Comparison of ENCODE assay signal across 8 cellular contexts in the genomic region with DNA sequence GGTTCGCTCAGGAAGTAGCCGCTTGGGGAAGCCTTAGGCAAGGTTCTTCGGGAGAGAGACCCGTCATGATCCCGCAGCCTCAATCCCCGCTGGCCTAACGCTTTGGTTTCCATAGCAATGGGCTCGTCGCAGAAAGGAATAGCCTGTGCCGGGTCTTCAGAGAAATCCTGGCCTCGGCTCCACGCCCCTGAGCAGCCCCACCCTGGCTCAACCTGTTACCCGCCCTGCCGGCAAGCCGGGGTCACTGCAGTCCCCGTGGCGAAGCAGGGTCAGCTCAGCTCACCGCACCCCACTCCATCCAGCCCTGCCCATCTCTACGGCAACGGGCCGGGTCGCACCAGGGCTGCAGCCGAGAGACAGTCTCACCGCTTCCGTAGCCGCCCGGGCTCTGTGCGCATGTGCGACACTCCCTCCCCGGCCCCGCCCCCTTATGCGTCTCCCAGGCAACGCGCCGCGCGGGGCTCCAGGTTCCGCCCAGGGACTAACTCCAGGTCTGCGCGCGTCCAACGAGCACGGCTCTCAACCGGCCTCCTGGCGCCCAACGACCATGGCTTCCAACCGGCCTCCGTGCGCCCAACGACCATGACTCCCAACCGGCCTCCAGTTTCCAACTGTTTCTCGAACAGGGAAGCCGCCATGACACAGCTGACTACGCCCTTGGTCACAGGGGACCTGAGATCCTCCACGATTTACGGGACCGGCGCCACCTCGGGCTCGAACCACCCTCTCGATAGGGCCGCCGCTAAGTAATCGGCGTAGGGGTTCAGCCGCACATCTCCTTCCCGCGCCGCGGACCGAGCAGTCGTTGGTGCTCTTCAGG. TPM values are rescaled to one million over a fixed set of nuclear protein-coding genes. Genes with fewer than 3 reads are reported as not detected.
DNase-seq lines count a peak whose midpoint lies in the region; ATAC-seq and TF ChIP-seq lines count a peak whose summit lies in the region.

A gene (minus strand): TSS at position 390 of the 820 bp plus-strand sequence. CDS start 3,872 bp downstream, outside the sequence.

- H3K4me3 Mint-ChIP-seq in T-helper 17 cell = peak within 1 kb of the TSS; percentile 94

- H3K4me3 ChIP-seq in prostate gland (peak within 1 kb of the TSS; percentile 59 to 75), urinary bladder (ENCODE audit: low read depth, low read length) (peak within 1 kb of the TSS; percentile 85)

- H3K27ac Mint-ChIP-seq in T-helper 17 cell = peak within 1 kb of the TSS; percentile 91

- H3K27me3 ChIP-seq in prostate gland (replicated peaks; ENCODE audit: insufficient read depth) = no peaks in the 10 kb centered on the region

- H3K27ac ChIP-seq in angular gyrus (ENCODE audit: low read depth, low read length) (peak within 1 kb of the TSS; percentile 38), prostate gland (peak within 1 kb of the TSS; percentile 20 to 64), urinary bladder (ENCODE audit: low read depth) (no peak within 1 kb of the TSS)

- H3K36me3 ChIP-seq in prostate gland (peaks cover 3 to 6% of the 10 kb centered on the region in 2 donors), urinary bladder (ENCODE audit: insufficient read depth) (peaks cover 2% of the 10 kb centered on the region)

- DNase-seq in GM13977 (ENCODE audit: low spot score) (peak; percentile 98), NCI-H1694 (lab: John Stamatoyannopoulos, UW) (peak; percentile 53), T-helper 17 cell (peak; percentile 90 to 93 (median 92)), left ventricle myocardium superior (peak; percentile 97), prostate gland (ENCODE audit: low spot score) (peak; percentile 92)

- no peaks in the 10 kb centered on the region for H3K36me3 Mint-ChIP-seq in T-helper 17 cell (ENCODE audit: low read depth)

- WGBS in prostate gland = under 1% methylated on average over 69 of the region's 72 CpGs
- under 1% methylated on average over 72 of the region's 72 CpGs for WGBS in urinary bladder

- peak; percentile 79 for ATAC-seq in HG02870 (IDR thresholded peaks at IDR 0.05; ENCODE audit: unreplicated experiment)
- ATAC-seq in T-helper 17 cell = peak; percentile 93
- peak; percentile 100 for ATAC-seq in left ventricle myocardium superior

- no peaks in the 10 kb centered on the region for H3K9me3 ChIP-seq in T-helper 17 cell (ENCODE audit: control insufficient read depth, low read length, poor library complexity, severe bottlenecking)
- no peaks in the 10 kb centered on the region for H3K9me3 ChIP-seq in prostate gland

- no peak for TF ChIP-seq CTCF in GM13977 (IDR thresholded peaks at IDR 0.05; ENCODE audit: extremely low read depth, insufficient read depth, missing control alignments)
- TF ChIP-seq CTCF in prostate gland (IDR thresholded peaks at IDR 0.05) = peak in 2 of 4 experiments; percentile 8 to 36

- peak; percentile 63 for TF ChIP-seq POLR2A in prostate gland (IDR thresholded peaks at IDR 0.05)

- intact Hi-C loops in left ventricle myocardium superior (cut with micrococcal nuclease) = no loop called here
- intact Hi-C loops in prostate gland (cut with DNase I) = no loop called here

- in situ Hi-C loops in GM13977 (cut with MboI; ENCODE audit: low pct_unique_long_range_greater_than_20kb, low sequenced_read_pairs, unreplicated experiment) = no loop called here

- H3K27me3 Mint-ChIP-seq in T-helper 17 cell = no peaks in the 10 kb centered on the region

- no peaks in the 10 kb centered on the region for H3K4me1 ChIP-seq in prostate gland (replicated peaks)
- no peaks in the 10 kb centered on the region for H3K4me1 ChIP-seq in urinary bladder (ENCODE audit: insufficient read depth)

- H3K4me1 Mint-ChIP-seq in T-helper 17 cell = peaks cover 27% of the 10 kb centered on the region

RNA-seq across cellular contexts. Expression of the gene that starts here (rescaled TPM):
- total RNA-seq in T-helper 17 cell = 10 to 100 TPM; 10.3 to 11.0 TPM
- 2.5 TPM for total RNA-seq in left ventricle myocardium superior
- 10 to 100 TPM; 12.5 to 15.6 TPM for total RNA-seq in prostate gland
- 8.6 TPM for total RNA-seq in urinary bladder
- 4.1 TPM for polyA plus RNA-seq in urinary bladder
